ENCODE assay signal across 7 cellular contexts in genomic region chr5:17343675-17344074, GRCh38.
A peak's percentile ranks its signal among the peaks of the same experiment; 100 is the strongest.
DNase-seq lines count a peak whose midpoint lies in the region; ATAC-seq and TF ChIP-seq lines count a peak whose summit lies in the region.

No MANE protein-coding gene starts in this region.

- TF ChIP-seq CTCF in OCI-LY3 (IDR thresholded peaks at IDR 0.05; ENCODE audit: low read depth, low read length) (no peak), lower lobe of right lung (IDR thresholded peaks at IDR 0.05) (no peak), ovary (IDR thresholded peaks at IDR 0.05) (no peak)
- TF ChIP-seq CTCF in CD4-positive, alpha-beta T cell (IDR thresholded peaks at IDR 0.05): no peak

- H3K27ac Mint-ChIP-seq in CD4-positive, alpha-beta T cell: no peak overlapping the region

- 17 to 29% (median 20%) methylated on average over 2 of the region's 2 CpGs for WGBS in ovary, 3 donors

- TF ChIP-seq EP300 in ovary (IDR thresholded peaks at IDR 0.05): no peak

- H3K9ac ChIP-seq in OCI-LY3 (ENCODE audit: low read length): no peak overlapping the region

- DNase-seq in lower lobe of right lung (no peak), NCI-H526 (lab: John Stamatoyannopoulos, UW) (no peak), ovary (no peak)
- DNase-seq in CD4-positive, alpha-beta T cell: no peak

- H3K27me3 ChIP-seq in OCI-LY3 (ENCODE audit: low read depth, low read length) (no peaks in the 10 kb centered on the region), lower lobe of right lung (ENCODE audit: low read depth) (no peaks in the 10 kb centered on the region), ovary (no peaks in the 10 kb centered on the region)
- no peaks in the 10 kb centered on the region for H3K27me3 ChIP-seq in CD4-positive, alpha-beta T cell (ENCODE audit: control insufficient read depth, insufficient read depth, low read length)

- peak; percentile 96 for ATAC-seq in GM18907 (IDR thresholded peaks at IDR 0.05; ENCODE audit: unreplicated experiment)
- ATAC-seq in HG02885 (IDR thresholded peaks at IDR 0.05; ENCODE audit: poor library complexity, unreplicated experiment): peak; percentile 93
- ATAC-seq in lower lobe of right lung: peak; percentile 51 to 64
- no peak for ATAC-seq in CD4-positive, alpha-beta T cell (ENCODE audit: poor library complexity)

- no peaks in the 10 kb centered on the region for H4K20me1 ChIP-seq in OCI-LY3 (ENCODE audit: insufficient read depth, low read length)

- H3K9me3 ChIP-seq in OCI-LY3 (ENCODE audit: insufficient read depth, low read length) (no peaks in the 10 kb centered on the region), lower lobe of right lung (no peaks in the 10 kb centered on the region), ovary (no peaks in the 10 kb centered on the region)
- no peaks in the 10 kb centered on the region for H3K9me3 ChIP-seq in CD4-positive, alpha-beta T cell (ENCODE audit: control insufficient read depth, low read length)

- H3K4me3 ChIP-seq in OCI-LY3 (ENCODE audit: low read length) (no peak overlapping the region), lower lobe of right lung (no peak overlapping the region), ovary (no peak overlapping the region)

- POLR2A ChIA-PET in CD4-positive, alpha-beta T cell (lab: Charles Lee): no interaction called here

- H3K4me3 Mint-ChIP-seq in CD4-positive, alpha-beta T cell: no peak overlapping the region

- H3K79me2 ChIP-seq in OCI-LY3 (ENCODE audit: low read length): no peaks in the 10 kb centered on the region

- H3K9me3 Mint-ChIP-seq in CD4-positive, alpha-beta T cell: peaks cover 9% of the 10 kb centered on the region

- no peak overlapping the region for H2AFZ ChIP-seq in OCI-LY3 (ENCODE audit: low read depth, low read length)

- H3K36me3 Mint-ChIP-seq in CD4-positive, alpha-beta T cell (ENCODE audit: low read depth): no peaks in the 10 kb centered on the region

- TF ChIP-seq POLR2A in ovary (IDR thresholded peaks at IDR 0.05): no peak

- no peaks in the 10 kb centered on the region for H3K27me3 Mint-ChIP-seq in CD4-positive, alpha-beta T cell

- H3K4me1 ChIP-seq in OCI-LY3 (ENCODE audit: low read length) (peaks cover 8% of the 10 kb centered on the region), lower lobe of right lung (peaks cover 7% of the 10 kb centered on the region), ovary (ENCODE audit: insufficient read depth) (peaks cover 4% of the 10 kb centered on the region)

- no peaks in the 10 kb centered on the region for H3K4me1 Mint-ChIP-seq in CD4-positive, alpha-beta T cell (ENCODE audit: low read depth)

- H3K36me3 ChIP-seq in OCI-LY3 (replicated peaks; ENCODE audit: low read depth, low read length) (no peaks in the 10 kb centered on the region), lower lobe of right lung (no peaks in the 10 kb centered on the region), ovary (no peaks in the 10 kb centered on the region)

- H3K27ac ChIP-seq in OCI-LY3 (ENCODE audit: low read length) (no peak overlapping the region), lower lobe of right lung (no peak overlapping the region), ovary (no peak overlapping the region)
- H3K27ac ChIP-seq in CD4-positive, alpha-beta T cell (ENCODE audit: low read depth, low read length): no peak overlapping the region

- CTCF ChIA-PET in CD4-positive, alpha-beta T cell (lab: Charles Lee): no interaction called here

- intact Hi-C loops in lower lobe of right lung (cut with DNase I) (no loop called here), ovary (cut with DNase I) (no loop called here)
- intact Hi-C loops in CD4-positive, alpha-beta T cell (cut with DNase I, micrococcal nuclease): no loop called here

- peak overlapping the region; percentile 19 for H3K4me2 ChIP-seq in OCI-LY3 (ENCODE audit: low read length)
